9 cellular contexts compared by ENCODE assay signal in genomic region chr4:11615601-11616000, GRCh38.
"Had no signal": no experiment of that assay in that cellular context is flagged by ENCODE, and none has a peak within 500 bp of the region (broad histone marks: within the 10 kb centered on the region; RNA-seq: fewer than 3 reads in every experiment).

No MANE protein-coding gene starts in this region.

- H3K36me3 Mint-ChIP-seq: activated naive CD4-positive, alpha-beta T cell treated with anti-CD3 and anti-CD28 coated beads, Interleukin-2, amount 50 U/mL, for 24 hours had no signal

- H3K9me3 ChIP-seq: neutrophil, right atrium auricular region, tibial artery had no signal

- H3K36me3 ChIP-seq: neutrophil, right atrium auricular region, tibial artery had no signal

- H3K9me3 Mint-ChIP-seq: activated naive CD4-positive, alpha-beta T cell treated with anti-CD3 and anti-CD28 coated beads, Interleukin-2, amount 50 U/mL, for 24 hours; naive thymus-derived CD4-positive, alpha-beta T cell had no signal

- H3K27me3 ChIP-seq: neutrophil, right atrium auricular region, tibial artery had no signal

- ATAC-seq: naive thymus-derived CD4-positive, alpha-beta T cell had no signal

- H3K4me3 ChIP-seq: right atrium auricular region, tibial artery had no signal

- H3K27me3 Mint-ChIP-seq: activated naive CD4-positive, alpha-beta T cell treated with anti-CD3 and anti-CD28 coated beads, Interleukin-2, amount 50 U/mL, for 24 hours had no signal

- H3K4me1 Mint-ChIP-seq: activated naive CD4-positive, alpha-beta T cell treated with anti-CD3 and anti-CD28 coated beads, Interleukin-2, amount 50 U/mL, for 24 hours had no signal

- FAIRE-seq: small intestine had no signal

- H3K27ac Mint-ChIP-seq: activated naive CD4-positive, alpha-beta T cell treated with anti-CD3 and anti-CD28 coated beads, Interleukin-2, amount 50 U/mL, for 24 hours; naive thymus-derived CD4-positive, alpha-beta T cell had no signal

- H3K27ac ChIP-seq: neutrophil, right atrium auricular region, tibial artery had no signal

- H3K4me3 Mint-ChIP-seq: activated naive CD4-positive, alpha-beta T cell treated with anti-CD3 and anti-CD28 coated beads, Interleukin-2, amount 50 U/mL, for 24 hours; naive thymus-derived CD4-positive, alpha-beta T cell had no signal

- H3K4me1 ChIP-seq: right atrium auricular region, tibial artery had no signal

- DNase-seq: hippocampal formation; kidney glomerular epithelial cell; naive thymus-derived CD4-positive, alpha-beta T cell; posterior cingulate gyrus; small intestine; tibial artery had no signal
